ENCODE assay signal across 23 cellular contexts in the genomic region with DNA sequence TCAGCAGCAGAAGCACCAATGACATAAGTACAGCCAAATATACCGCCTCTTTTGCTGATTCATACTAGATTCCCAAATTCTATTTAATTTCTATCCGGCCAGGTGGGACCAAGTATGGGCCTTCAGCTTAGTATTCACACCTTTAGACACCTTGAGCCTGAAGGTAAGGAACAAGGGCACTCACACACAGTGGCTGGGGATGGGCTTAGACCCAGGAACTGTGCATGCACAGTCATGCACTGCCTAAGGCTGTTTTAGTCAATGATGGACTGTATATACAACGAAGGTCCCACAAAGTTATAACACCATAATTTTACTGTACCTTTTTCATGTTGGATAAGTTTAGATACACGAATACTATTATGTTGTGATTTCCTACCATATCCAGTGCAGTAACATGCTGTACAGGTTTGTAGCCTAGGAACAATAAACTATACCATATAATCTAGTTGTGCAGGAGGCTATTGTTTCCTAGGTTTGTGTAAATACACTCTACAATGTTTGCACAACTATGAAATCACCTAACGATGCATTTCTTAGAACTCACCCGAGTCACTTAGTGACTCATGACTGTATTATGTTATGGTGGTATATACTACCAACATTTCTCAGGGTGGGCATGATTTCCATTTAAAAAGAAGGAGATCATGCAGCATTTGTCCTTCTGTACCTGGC. TPM values are rescaled to one million over a fixed set of nuclear protein-coding genes. Genes with fewer than 3 reads are reported as not detected.
DNase-seq lines count a peak whose midpoint lies in the region; ATAC-seq, FAIRE-seq and TF ChIP-seq lines count a peak whose summit lies in the region.
"Had no signal": no experiment of that assay in that cellular context is flagged by ENCODE, and none has a peak within 500 bp of the region (broad histone marks: within the 10 kb centered on the region; RNA-seq: fewer than 3 reads in every experiment).

No MANE protein-coding gene starts in this region.

- H3K4me1 ChIP-seq in hepatocyte (ENCODE audit: insufficient read depth) (peaks cover 15% of the 10 kb centered on the region), heart left ventricle (no peaks in the 10 kb centered on the region), kidney (ENCODE audit: control insufficient read depth in 1 of 2, insufficient read depth in 1 of 2, low read depth in 1 of 2, low read length in 2 of 2) (no peaks in the 10 kb centered on the region)
- H3K4me1 ChIP-seq: upper lobe of left lung had no signal

- H3K27ac ChIP-seq in hepatocyte, result peak overlapping the region; percentile 65
- no peak overlapping the region for H3K27ac ChIP-seq in heart left ventricle
- no peak overlapping the region for H3K27ac ChIP-seq in kidney (ENCODE audit: low read depth in 2 of 2, low read length in 2 of 2)
- H3K27ac ChIP-seq: brain microvascular endothelial cell, coronary artery, upper lobe of left lung had no signal

- no peaks in the 10 kb centered on the region for H3K9me2 ChIP-seq in hepatocyte (replicated peaks; ENCODE audit: insufficient read depth)

- H3K4me3 ChIP-seq in hepatocyte (no peak overlapping the region), heart left ventricle (no peak overlapping the region), kidney (ENCODE audit: low read length in 2 of 2) (no peak overlapping the region)
- H3K4me3 ChIP-seq: coronary artery, upper lobe of left lung had no signal

- no peak overlapping the region for H3K4me2 ChIP-seq in hepatocyte

- H3K4me1 Mint-ChIP-seq in activated T-helper 1 cell treated with anti-CD3 and anti-CD28 coated beads, Interleukin-12 subunit alpha, Interleukin-12 subunit beta, Interleukin-2, Interleukin-4 antibody, amounts not matched to agents 30 ng/mL and 10 ng/mL and 1 ng/mL, durations not matched to agents 14 hours and 24 hours and 36 hours (ENCODE audit: low read depth), result no peaks in the 10 kb centered on the region
- H3K4me1 Mint-ChIP-seq: CD8-positive, alpha-beta memory T cell; endodermal cell had no signal

- FAIRE-seq in kidney (lab: Jason Lieb, UNC), result no peak

- peaks cover 9% of the 10 kb centered on the region for H3K9me3 Mint-ChIP-seq in activated T-helper 1 cell treated with anti-CD3 and anti-CD28 coated beads, Interleukin-12 subunit alpha, Interleukin-12 subunit beta, Interleukin-2, Interleukin-4 antibody, amounts not matched to agents 30 ng/mL and 10 ng/mL and 1 ng/mL, durations not matched to agents 14 hours and 24 hours and 36 hours
- H3K9me3 Mint-ChIP-seq: endodermal cell had no signal

- H3K36me3 ChIP-seq in hepatocyte (replicated peaks; ENCODE audit: insufficient read depth, low read depth) (no peaks in the 10 kb centered on the region), heart left ventricle (no peaks in the 10 kb centered on the region), kidney (ENCODE audit: control insufficient read depth in 1 of 2, insufficient read depth in 2 of 2, low read length in 2 of 2) (no peaks in the 10 kb centered on the region)
- H3K36me3 ChIP-seq: brain microvascular endothelial cell, upper lobe of left lung had no signal

- H3K36me3 Mint-ChIP-seq in activated T-helper 1 cell treated with anti-CD3 and anti-CD28 coated beads, Interleukin-12 subunit alpha, Interleukin-12 subunit beta, Interleukin-2, Interleukin-4 antibody, amounts not matched to agents 30 ng/mL and 10 ng/mL and 1 ng/mL, durations not matched to agents 14 hours and 24 hours and 36 hours (ENCODE audit: low read depth), result peaks cover 1% of the 10 kb centered on the region
- H3K36me3 Mint-ChIP-seq: CD8-positive, alpha-beta memory T cell had no signal

- no peak overlapping the region for H3K4me3 Mint-ChIP-seq in activated T-helper 1 cell treated with anti-CD3 and anti-CD28 coated beads, Interleukin-12 subunit alpha, Interleukin-12 subunit beta, Interleukin-2, Interleukin-4 antibody, amounts not matched to agents 30 ng/mL and 10 ng/mL and 1 ng/mL, durations not matched to agents 14 hours and 24 hours and 36 hours
- H3K4me3 Mint-ChIP-seq: activated CD4-positive, alpha-beta T cell treated with anti-CD3 and anti-CD28 coated beads, Interleukin-2, amount 10 ng/mL, durations not matched to agents 24 days and 14 days; activated naive CD8-positive, alpha-beta T cell treated with anti-CD3 and anti-CD28 coated beads, Interleukin-2, amount 10 ng/mL, durations not matched to agents 7 days and 5 days; CD8-positive, alpha-beta memory T cell; endodermal cell had no signal

- no peak overlapping the region for H3K9ac ChIP-seq in kidney (ENCODE audit: low read length in 2 of 2)

- H2AFZ ChIP-seq in hepatocyte, result no peak overlapping the region

- no peaks in the 10 kb centered on the region for H3K79me2 ChIP-seq in hepatocyte

- no peak overlapping the region for H3K27ac Mint-ChIP-seq in activated T-helper 1 cell treated with anti-CD3 and anti-CD28 coated beads, Interleukin-12 subunit alpha, Interleukin-12 subunit beta, Interleukin-2, Interleukin-4 antibody, amounts not matched to agents 30 ng/mL and 10 ng/mL and 1 ng/mL, durations not matched to agents 14 hours and 24 hours and 36 hours
- H3K27ac Mint-ChIP-seq: activated CD4-positive, alpha-beta T cell treated with anti-CD3 and anti-CD28 coated beads, Interleukin-2, amount 10 ng/mL, durations not matched to agents 24 days and 14 days; activated naive CD8-positive, alpha-beta T cell treated with anti-CD3 and anti-CD28 coated beads, Interleukin-2, amount 10 ng/mL, durations not matched to agents 7 days and 5 days; endodermal cell had no signal

- no peaks in the 10 kb centered on the region for H3K27me3 Mint-ChIP-seq in activated T-helper 1 cell treated with anti-CD3 and anti-CD28 coated beads, Interleukin-12 subunit alpha, Interleukin-12 subunit beta, Interleukin-2, Interleukin-4 antibody, amounts not matched to agents 30 ng/mL and 10 ng/mL and 1 ng/mL, durations not matched to agents 14 hours and 24 hours and 36 hours (ENCODE audit: insufficient read depth)
- H3K27me3 Mint-ChIP-seq: activated CD4-positive, alpha-beta T cell treated with anti-CD3 and anti-CD28 coated beads, Interleukin-2, amount 10 ng/mL, durations not matched to agents 24 days and 14 days; activated naive CD8-positive, alpha-beta T cell treated with anti-CD3 and anti-CD28 coated beads, Interleukin-2, amount 10 ng/mL, durations not matched to agents 7 days and 5 days; CD8-positive, alpha-beta memory T cell had no signal

- H3K9me3 ChIP-seq in hepatocyte (ENCODE audit: low read depth) (no peaks in the 10 kb centered on the region), heart left ventricle (peaks cover 0 to 4% (median 0%) of the 10 kb centered on the region in 12 donors), kidney (ENCODE audit: control insufficient read depth in 1 of 2, low read length in 2 of 2) (no peaks in the 10 kb centered on the region)
- H3K9me3 ChIP-seq: upper lobe of left lung had no signal

- H3K27me3 ChIP-seq in hepatocyte, result no peaks in the 10 kb centered on the region
- no peaks in the 10 kb centered on the region for H3K27me3 ChIP-seq in heart left ventricle
- H3K27me3 ChIP-seq: brain microvascular endothelial cell, upper lobe of left lung had no signal

- TF ChIP-seq CTCF in hepatocyte (IDR thresholded peaks at IDR 0.05; ENCODE audit: poor library complexity) (no peak), heart left ventricle (IDR thresholded peaks at IDR 0.05) (no peak), kidney (IDR thresholded peaks at IDR 0.05; ENCODE audit: borderline replicate concordance, extremely low read depth, insufficient read depth) (no peak)

- ATAC-seq in heart left ventricle, result no peak
- ATAC-seq: HCT116 had no signal

- DNase-seq in DMS53 (lab: John Stamatoyannopoulos, UW) (peak; percentile 97), HT-29 (ENCODE audit: low spot score) (peak; percentile 41), NCI-H774 (lab: John Stamatoyannopoulos, UW) (peak; percentile 48), hepatocyte (ENCODE audit: low spot score) (no peak), heart left ventricle (no peak), kidney (no peak)
- DNase-seq in activated T-helper 1 cell treated with anti-CD3 and anti-CD28 coated beads, Interleukin-12 subunit alpha, Interleukin-12 subunit beta, Interleukin-2, Interleukin-4 antibody, amounts not matched to agents 30 ng/mL and 10 ng/mL and 1 ng/mL, durations not matched to agents 14 hours and 24 hours and 36 hours (ENCODE audit: low spot score), result no peak
- DNase-seq: activated CD4-positive, alpha-beta T cell treated with anti-CD3 and anti-CD28 coated beads, Interleukin-2, amount 10 ng/mL, durations not matched to agents 24 days and 14 days; activated naive CD8-positive, alpha-beta T cell treated with anti-CD3 and anti-CD28 coated beads, Interleukin-2, amount 10 ng/mL, durations not matched to agents 7 days and 5 days; AML-193; brain microvascular endothelial cell; CD8-positive, alpha-beta memory T cell; endodermal cell; nucleus accumbens; SHP77; stimulated activated CD4-positive, alpha-beta T cell treated with anti-CD3 and anti-CD28 coated beads, Interleukin-4, amount 100 ng/mL, for 4 hours; T-helper 1 cell; upper lobe of left lung had no signal

- no peak for TF ChIP-seq POLR2A in heart left ventricle (IDR thresholded peaks at IDR 0.05)

- intact Hi-C loops in heart left ventricle (cut with DNase I) (no loop called here), kidney (cut with DNase I) (no loop called here)
- intact Hi-C loops in activated T-helper 1 cell treated with anti-CD3 and anti-CD28 coated beads, Interleukin-12 subunit alpha, Interleukin-12 subunit beta, Interleukin-2, Interleukin-4 antibody, amounts not matched to agents 30 ng/mL and 10 ng/mL and 1 ng/mL, durations not matched to agents 14 hours and 24 hours and 36 hours (cut with micrococcal nuclease), result no loop called here

- no peaks in the 10 kb centered on the region for H4K20me1 ChIP-seq in hepatocyte (ENCODE audit: insufficient read depth, poor library complexity, severe bottlenecking)

- 72% methylated on average over 6 of the region's 6 CpGs for WGBS in hepatocyte (ENCODE audit: low lambda C conversion rate, missing lambda C conversion rate)
- 78 to 90% (median 85%) methylated on average over 6 of the region's 6 CpGs for WGBS in heart left ventricle, 4 donors

RNA-seq across cellular contexts. Expression of a gene that starts 9.7 kb away (rescaled TPM):
- total RNA-seq in HT-29 (2014; rRNA removed; shearing (Covaris generic)), result not detected in 2 replicates
- total RNA-seq in hepatocyte (not detected in 2 replicates), heart left ventricle (under 1 TPM in 2 of 9 donors, not detected in 7; 0.11 to 0.16 TPM), kidney (2.8 TPM)
- polyA plus RNA-seq in hepatocyte (not detected in 2 replicates), heart left ventricle (under 1 TPM in 1 of 2 donors, not detected in 1; 0.01 TPM), kidney (ENCODE audit: insufficient read depth, low read depth, low replicate concordance) (4.8 TPM)
- 0.57 and 1.1 TPM in 2 replicates for total RNA-seq in activated T-helper 1 cell treated with anti-CD3 and anti-CD28 coated beads, Interleukin-12 subunit alpha, Interleukin-12 subunit beta, Interleukin-2, Interleukin-4 antibody, amounts not matched to agents 30 ng/mL and 10 ng/mL and 1 ng/mL, durations not matched to agents 14 hours and 24 hours and 36 hours
- total RNA-seq: activated naive CD8-positive, alpha-beta T cell treated with anti-CD3 and anti-CD28 coated beads, Interleukin-2, amount 10 ng/mL, durations not matched to agents 7 days and 5 days; endodermal cell; myocyte; NCI-H460; renal cortical epithelial cell had no signal
- polyA plus RNA-seq: CD8-positive, alpha-beta memory T cell had no signal

Comparison
In these comparisons a context has a peak if more than half of its experiments do, and no peak if none do; other contexts are left out.
1. DNase-seq: peak in DMS53 (single experiment), HT-29 (single experiment) and NCI-H774 (single experiment); none in hepatocyte (single experiment), heart left ventricle (0 of 5), kidney (single experiment) and activated T-helper 1 cell treated with anti-CD3 and anti-CD28 coated beads, Interleukin-12 subunit alpha, Interleukin-12 subunit beta, Interleukin-2, Interleukin-4 antibody, amounts not matched to agents 30 ng/mL and 10 ng/mL and 1 ng/mL, durations not matched to agents 14 hours and 24 hours and 36 hours (single experiment).